24 cellular contexts compared by ENCODE assay signal in genomic region chr12:93099777-93100176, GRCh38.
"Had no signal": no experiment of that assay in that cellular context is flagged by ENCODE, and none has a peak within 500 bp of the region (broad histone marks: within the 10 kb centered on the region; RNA-seq: fewer than 3 reads in every experiment).

No MANE protein-coding gene starts in this region.

- H3K4me3 Mint-ChIP-seq: activated CD4-positive, alpha-beta memory T cell treated with anti-CD3 and anti-CD28 coated beads, Interleukin-2, amount 10 ng/mL, durations not matched to agents 7 days and 5 days; activated CD4-positive, alpha-beta T cell treated with anti-CD3 and anti-CD28 coated beads, Interleukin-2, amount 10 ng/mL, durations not matched to agents 24 days and 14 days; activated naive CD8-positive, alpha-beta T cell treated with anti-CD3 and anti-CD28 coated beads, Interleukin-2, amount 50 U/mL, for 24 hours; dendritic cell treated with granulocyte-macrophage colony-stimulating factor and Interleukin-4, amounts not matched to agents 40 ng/mL and 50 ng/mL, for 4 days; naive thymus-derived CD8-positive, alpha-beta T cell; stimulated activated effector memory CD8-positive, alpha-beta T cell treated with anti-CD3 and anti-CD28 coated beads, Interleukin-12 subunit alpha, Interleukin-12 subunit beta, amount 100 ng/mL, for 72 hours; T-helper 1 cell treated with Interleukin-12 subunit alpha and Interleukin-12 subunit beta and Interleukin-4 antibody, amounts not matched to agents 30 μg/mL and 1 μg/mL, for 36 hours had no signal

- H3K36me3 ChIP-seq: left lung, pancreas, right lobe of liver, uterus had no signal

- H3K9me3 ChIP-seq: body of pancreas, left lung, pancreas, right lobe of liver, testis, uterus had no signal

- H3K9me3 Mint-ChIP-seq: activated CD4-positive, alpha-beta memory T cell treated with anti-CD3 and anti-CD28 coated beads, Interleukin-2, amount 10 ng/mL, durations not matched to agents 7 days and 5 days; activated CD4-positive, alpha-beta T cell treated with anti-CD3 and anti-CD28 coated beads, Interleukin-2, amount 10 ng/mL, durations not matched to agents 24 days and 14 days; dendritic cell treated with granulocyte-macrophage colony-stimulating factor and Interleukin-4, amounts not matched to agents 40 ng/mL and 50 ng/mL, for 4 days; naive thymus-derived CD8-positive, alpha-beta T cell; stimulated activated effector memory CD8-positive, alpha-beta T cell treated with anti-CD3 and anti-CD28 coated beads, Interleukin-12 subunit alpha, Interleukin-12 subunit beta, amount 100 ng/mL, for 72 hours; T-helper 1 cell treated with Interleukin-12 subunit alpha and Interleukin-12 subunit beta and Interleukin-4 antibody, amounts not matched to agents 30 μg/mL and 1 μg/mL, for 36 hours had no signal

- H3K27me3 ChIP-seq: body of pancreas, foreskin keratinocyte, left lung, pancreas, right lobe of liver, testis, uterus had no signal

- H3K27ac Mint-ChIP-seq: activated CD4-positive, alpha-beta memory T cell treated with anti-CD3 and anti-CD28 coated beads, Interleukin-2, amount 10 ng/mL, durations not matched to agents 7 days and 5 days; activated CD4-positive, alpha-beta T cell treated with anti-CD3 and anti-CD28 coated beads, Interleukin-2, amount 10 ng/mL, durations not matched to agents 24 days and 14 days; activated naive CD8-positive, alpha-beta T cell treated with anti-CD3 and anti-CD28 coated beads, Interleukin-2, amount 50 U/mL, for 24 hours; dendritic cell treated with granulocyte-macrophage colony-stimulating factor and Interleukin-4, amounts not matched to agents 40 ng/mL and 50 ng/mL, for 4 days; naive thymus-derived CD8-positive, alpha-beta T cell; stimulated activated effector memory CD8-positive, alpha-beta T cell treated with anti-CD3 and anti-CD28 coated beads, Interleukin-12 subunit alpha, Interleukin-12 subunit beta, amount 100 ng/mL, for 72 hours; T-helper 1 cell treated with Interleukin-12 subunit alpha and Interleukin-12 subunit beta and Interleukin-4 antibody, amounts not matched to agents 30 μg/mL and 1 μg/mL, for 36 hours had no signal

- DNase-seq: activated CD4-positive, alpha-beta memory T cell treated with anti-CD3 and anti-CD28 coated beads, Interleukin-2, amount 10 ng/mL, durations not matched to agents 7 days and 5 days; activated CD4-positive, alpha-beta T cell treated with anti-CD3 and anti-CD28 coated beads, Interleukin-2, amount 10 ng/mL, durations not matched to agents 24 days and 14 days; activated gamma-delta T cell; activated naive CD4-positive, alpha-beta T cell treated with anti-CD3 and anti-CD28 coated beads, Interleukin-2, amount 50 U/mL, for 16 hours; activated naive CD8-positive, alpha-beta T cell treated with anti-CD3 and anti-CD28 coated beads, Interleukin-2, amount 50 U/mL, for 24 hours; anterior cingulate cortex; body of pancreas; effector CD8-positive, alpha-beta T cell; foreskin keratinocyte; left lung; naive thymus-derived CD8-positive, alpha-beta T cell; pancreas; right lobe of liver; small intestine; stimulated activated CD4-positive, alpha-beta T cell treated with anti-CD3 and anti-CD28 coated beads, Interleukin-2, amount 100 ng/mL, for 24 hours; T1000; testis; trophoblast cell; uterus had no signal

- FAIRE-seq: pancreas, small intestine had no signal

- H3K27ac ChIP-seq: body of pancreas, foreskin keratinocyte, left lung, pancreas, right lobe of liver, testis, uterus had no signal

- H3K4me3 ChIP-seq: body of pancreas, left lung, lung, pancreas, right lobe of liver, testis, uterus had no signal

- H3K4me1 ChIP-seq: body of pancreas, foreskin keratinocyte, left lung, pancreas, right lobe of liver, testis, uterus had no signal

- H3K27me3 Mint-ChIP-seq: activated CD4-positive, alpha-beta memory T cell treated with anti-CD3 and anti-CD28 coated beads, Interleukin-2, amount 10 ng/mL, durations not matched to agents 7 days and 5 days; activated CD4-positive, alpha-beta T cell treated with anti-CD3 and anti-CD28 coated beads, Interleukin-2, amount 10 ng/mL, durations not matched to agents 24 days and 14 days; dendritic cell treated with granulocyte-macrophage colony-stimulating factor and Interleukin-4, amounts not matched to agents 40 ng/mL and 50 ng/mL, for 4 days had no signal

- H3K36me3 Mint-ChIP-seq: naive thymus-derived CD8-positive, alpha-beta T cell; stimulated activated effector memory CD8-positive, alpha-beta T cell treated with anti-CD3 and anti-CD28 coated beads, Interleukin-12 subunit alpha, Interleukin-12 subunit beta, amount 100 ng/mL, for 72 hours had no signal

- ATAC-seq: activated CD4-positive, CD25-positive, alpha-beta regulatory T cell treated with anti-CD3 and anti-CD28 coated beads, Interleukin-2, amount 50 U/mL, for 24 hours; activated naive CD8-positive, alpha-beta T cell treated with anti-CD3 and anti-CD28 coated beads, Interleukin-2, amount 50 U/mL, for 24 hours; body of pancreas; foreskin keratinocyte; left lung; naive thymus-derived CD8-positive, alpha-beta T cell; pancreas; right lobe of liver; stimulated activated effector memory CD8-positive, alpha-beta T cell treated with anti-CD3 and anti-CD28 coated beads, Interleukin-12 subunit alpha, Interleukin-12 subunit beta, amount 100 ng/mL, for 72 hours had no signal
